17 cellular contexts compared by ENCODE assay signal in the genomic region with DNA sequence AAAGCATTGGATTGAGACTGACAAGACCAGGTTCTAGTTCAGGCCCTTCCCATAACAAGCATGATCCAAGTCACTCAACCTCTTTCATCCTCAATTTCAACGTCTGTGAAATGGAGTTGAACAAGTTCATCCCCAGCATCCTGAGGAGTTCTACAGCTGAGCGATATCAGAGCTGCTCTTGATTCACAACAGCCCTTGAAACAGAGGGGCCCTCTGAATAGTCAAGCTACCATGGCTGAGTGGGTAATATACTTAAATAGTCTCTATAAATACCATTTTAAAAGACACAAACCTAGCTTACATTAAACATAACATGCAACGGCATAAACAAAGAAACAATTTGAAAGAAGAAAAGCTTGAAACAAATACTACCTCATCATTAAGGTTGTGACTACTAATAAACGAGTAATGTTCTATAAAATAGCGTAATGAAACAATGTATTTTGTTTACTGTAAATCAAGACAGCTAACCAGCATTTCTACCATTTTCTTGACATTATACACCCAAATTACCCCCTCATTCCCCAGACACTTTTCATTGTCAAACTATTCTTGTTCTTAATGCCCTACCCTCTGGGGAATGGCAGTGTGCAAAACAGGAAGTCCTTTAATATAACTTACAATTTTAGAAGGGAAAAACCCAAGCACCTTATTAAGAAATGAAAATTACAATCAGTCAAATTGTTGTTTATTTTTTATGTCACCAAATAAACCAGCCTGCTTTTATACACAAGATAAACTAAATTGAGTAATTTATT.
DNase-seq lines count a peak whose midpoint lies in the region; ATAC-seq and TF ChIP-seq lines count a peak whose summit lies in the region.
"Had no signal": no experiment of that assay in that cellular context is flagged by ENCODE, and none has a peak within 500 bp of the region (broad histone marks: within the 10 kb centered on the region; RNA-seq: fewer than 3 reads in every experiment).

No MANE protein-coding gene starts in this region.

- no peak overlapping the region for H3K4me3 Mint-ChIP-seq in T-helper 2 cell treated with Interferon-gamma antibody and Interleukin-4, amounts not matched to agents 5 μg/mL and 100 μg/mL, for 36 hours
- no peak overlapping the region for H3K4me3 Mint-ChIP-seq in natural killer cell
- H3K4me3 Mint-ChIP-seq in HFFc6 = no peak overlapping the region
- H3K4me3 Mint-ChIP-seq: activated CD4-positive, alpha-beta T cell treated with anti-CD3 and anti-CD28 coated beads for 36 hours; activated T-cell treated with anti-CD3 and anti-CD28 coated beads, Interleukin-2, amount 50 U/mL, for 24 hours; stimulated activated naive CD8-positive, alpha-beta T cell treated with anti-CD3 and anti-CD28 coated beads, Interleukin-15, amount 100 ng/mL, for 72 hours had no signal

- no peaks in the 10 kb centered on the region for H3K4me1 Mint-ChIP-seq in T-helper 2 cell treated with Interferon-gamma antibody and Interleukin-4, amounts not matched to agents 5 μg/mL and 100 μg/mL, for 36 hours (ENCODE audit: low read depth)
- H3K4me1 Mint-ChIP-seq in natural killer cell (no peaks in the 10 kb centered on the region), HFFc6 (ENCODE audit: low read depth) (no peaks in the 10 kb centered on the region)
- H3K4me1 Mint-ChIP-seq: activated CD4-positive, alpha-beta T cell treated with anti-CD3 and anti-CD28 coated beads for 36 hours; stimulated activated naive CD8-positive, alpha-beta T cell treated with anti-CD3 and anti-CD28 coated beads, Interleukin-15, amount 100 ng/mL, for 72 hours had no signal

- H3K27ac Mint-ChIP-seq in T-helper 2 cell treated with Interferon-gamma antibody and Interleukin-4, amounts not matched to agents 5 μg/mL and 100 μg/mL, for 36 hours = no peak overlapping the region
- H3K27ac Mint-ChIP-seq in natural killer cell (no peak overlapping the region), HFFc6 (no peak overlapping the region)
- H3K27ac Mint-ChIP-seq: activated CD4-positive, alpha-beta T cell treated with anti-CD3 and anti-CD28 coated beads for 36 hours; activated T-cell treated with anti-CD3 and anti-CD28 coated beads, Interleukin-2, amount 50 U/mL, for 24 hours; stimulated activated naive CD8-positive, alpha-beta T cell treated with anti-CD3 and anti-CD28 coated beads, Interleukin-15, amount 100 ng/mL, for 72 hours had no signal

- H3K27me3 Mint-ChIP-seq in T-helper 2 cell treated with Interferon-gamma antibody and Interleukin-4, amounts not matched to agents 5 μg/mL and 100 μg/mL, for 36 hours (ENCODE audit: low read depth) = no peaks in the 10 kb centered on the region
- H3K27me3 Mint-ChIP-seq in natural killer cell (ENCODE audit: low read depth in 2 of 2) (no peaks in the 10 kb centered on the region), HFFc6 (ENCODE audit: insufficient read depth) (no peaks in the 10 kb centered on the region)
- H3K27me3 Mint-ChIP-seq: activated CD4-positive, alpha-beta T cell treated with anti-CD3 and anti-CD28 coated beads for 36 hours; activated T-cell treated with anti-CD3 and anti-CD28 coated beads, Interleukin-2, amount 50 U/mL, for 24 hours; stimulated activated naive CD8-positive, alpha-beta T cell treated with anti-CD3 and anti-CD28 coated beads, Interleukin-15, amount 100 ng/mL, for 72 hours had no signal

- peaks cover 5% of the 10 kb centered on the region for H3K9me3 Mint-ChIP-seq in T-helper 2 cell treated with Interferon-gamma antibody and Interleukin-4, amounts not matched to agents 5 μg/mL and 100 μg/mL, for 36 hours
- H3K9me3 Mint-ChIP-seq in natural killer cell (peaks cover 0 to 7% of the 10 kb centered on the region in 2 donors), HFFc6 (0 out of 2 replicates have a peak, but pooled peaks cover 2% of the 10 kb centered on the region)
- H3K9me3 Mint-ChIP-seq: stimulated activated naive CD8-positive, alpha-beta T cell treated with anti-CD3 and anti-CD28 coated beads, Interleukin-15, amount 100 ng/mL, for 72 hours had no signal

- H3K36me3 Mint-ChIP-seq in T-helper 2 cell treated with Interferon-gamma antibody and Interleukin-4, amounts not matched to agents 5 μg/mL and 100 μg/mL, for 36 hours (ENCODE audit: low read depth) = no peaks in the 10 kb centered on the region
- no peaks in the 10 kb centered on the region for H3K36me3 Mint-ChIP-seq in natural killer cell
- no peaks in the 10 kb centered on the region for H3K36me3 Mint-ChIP-seq in HFFc6 (ENCODE audit: low read depth)

- TF ChIP-seq CTCF in natural killer cell (IDR thresholded peaks at IDR 0.05) = no peak
- no peak for TF ChIP-seq CTCF in HFFc6 (IDR thresholded peaks at IDR 0.05)

- intact Hi-C loops in natural killer cell (cut with micrococcal nuclease) = no loop called here

- no peak for DNase-seq in T-helper 2 cell treated with Interferon-gamma antibody and Interleukin-4, amounts not matched to agents 5 μg/mL and 100 μg/mL, for 36 hours (ENCODE audit: low spot score)
- no peak for DNase-seq in NCI-H2081 treated with DMSO at 0.1 percent for 48 hours (lab: John Stamatoyannopoulos, UW)
- no peak for DNase-seq in natural killer cell
- DNase-seq in HFFc6 = no peak
- DNase-seq: activated CD4-positive, alpha-beta T cell treated with anti-CD3 and anti-CD28 coated beads for 36 hours; activated T-cell treated with anti-CD3 and anti-CD28 coated beads, Interleukin-2, amount 50 U/mL, for 24 hours; caudate nucleus; GF-D8; H7; IMR-90; NCI-H524; nucleus accumbens; stimulated activated naive CD8-positive, alpha-beta T cell treated with anti-CD3 and anti-CD28 coated beads, Interleukin-15, amount 100 ng/mL, for 72 hours; T-helper 2 cell had no signal

- ATAC-seq in GM18867 (IDR thresholded peaks at IDR 0.05; ENCODE audit: unreplicated experiment) (peak; percentile 62), GM21786 (IDR thresholded peaks at IDR 0.05; ENCODE audit: unreplicated experiment) (peak; percentile 66), HG03565 (IDR thresholded peaks at IDR 0.05; ENCODE audit: unreplicated experiment) (peak; percentile 73), natural killer cell (no peak)
- ATAC-seq: activated CD4-positive, alpha-beta T cell treated with anti-CD3 and anti-CD28 coated beads for 36 hours; stimulated activated naive CD8-positive, alpha-beta T cell treated with anti-CD3 and anti-CD28 coated beads, Interleukin-15, amount 100 ng/mL, for 72 hours had no signal

Comparison
In these comparisons a context has a peak if more than half of its experiments do, and no peak if none do; other contexts are left out.
1. ATAC-seq: peak in GM18867 (single experiment), GM21786 (single experiment) and HG03565 (single experiment); none in natural killer cell (0 of 3).